In the genomic region with DNA sequence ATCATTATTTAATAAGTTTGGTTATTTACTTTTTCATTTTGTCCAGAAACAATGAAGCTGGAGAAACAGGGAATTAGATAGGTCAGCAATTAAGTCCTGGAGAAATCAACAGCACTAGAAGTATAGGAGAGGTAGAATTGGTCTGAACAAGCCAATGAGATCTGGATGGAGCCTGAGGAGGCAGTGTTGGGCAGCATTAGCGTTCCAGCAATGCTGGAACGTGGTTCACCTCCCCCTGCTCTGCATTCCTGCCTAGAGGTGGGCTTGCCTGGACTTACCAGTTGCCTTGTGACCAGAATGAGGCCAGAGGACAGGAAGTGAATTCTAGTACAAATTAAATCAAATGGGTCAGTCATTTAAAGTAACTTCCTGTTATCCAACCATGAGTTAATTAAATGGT, we compare ENCODE assay signal across 15 cellular contexts. TPM values are rescaled to one million over a fixed set of nuclear protein-coding genes. Genes with fewer than 3 reads are reported as not detected.
A peak's percentile ranks its signal among the peaks of the same experiment; 100 is the strongest.
DNase-seq lines count a peak whose midpoint lies in the region; ATAC-seq, FAIRE-seq and TF ChIP-seq lines count a peak whose summit lies in the region.
"Had no signal": no experiment of that assay in that cellular context is flagged by ENCODE, and none has a peak within 500 bp of the region (broad histone marks: within the 10 kb centered on the region; RNA-seq: fewer than 3 reads in every experiment).

No MANE protein-coding gene starts in this region.

- FAIRE-seq in GM19239 (lab: Jason Lieb, UNC): peak; percentile 73

- H3K9ac ChIP-seq in neuronal stem cell (ENCODE audit: low read depth, low read length, poor library complexity): no peak overlapping the region

- H2BK5ac ChIP-seq in neuronal stem cell (ENCODE audit: low read length): no peak overlapping the region

- TF ChIP-seq CTCF in 22Rv1 (IDR thresholded peaks at IDR 0.05): 0 out of 2 replicates have a peak, but pooled peaks have one; percentile 13
- TF ChIP-seq CTCF in WERI-Rb-1 (IDR thresholded peaks at IDR 0.05; ENCODE audit: low read depth, low read length): 0 out of 2 replicates have a peak, but pooled peaks have one; percentile 16
- TF ChIP-seq CTCF in activated CD8-positive, alpha-beta T cell treated with anti-CD3 and anti-CD28 coated beads for 36 hours (IDR thresholded peaks at IDR 0.05): no peak

- H3K9me3 Mint-ChIP-seq in activated CD8-positive, alpha-beta T cell treated with anti-CD3 and anti-CD28 coated beads for 36 hours: no peaks in the 10 kb centered on the region

- H3K36me3 Mint-ChIP-seq in activated CD8-positive, alpha-beta T cell treated with anti-CD3 and anti-CD28 coated beads for 36 hours (ENCODE audit: low read depth): no peaks in the 10 kb centered on the region

- ATAC-seq in GM19455 (IDR thresholded peaks at IDR 0.05; ENCODE audit: unreplicated experiment) (no peak), GM21515 (IDR thresholded peaks at IDR 0.05; ENCODE audit: unreplicated experiment) (no peak)
- no peak for ATAC-seq in activated CD8-positive, alpha-beta T cell treated with anti-CD3 and anti-CD28 coated beads for 36 hours
- ATAC-seq: mucosa of descending colon had no signal

- no peak overlapping the region for H2BK120ac ChIP-seq in neuronal stem cell (ENCODE audit: low read depth, low read length)

- H3K36me3 ChIP-seq in WERI-Rb-1: no peaks in the 10 kb centered on the region
- no peaks in the 10 kb centered on the region for H3K36me3 ChIP-seq in neuronal stem cell (replicated peaks in 1 of 2; ENCODE audit: control insufficient read depth in 2 of 2, insufficient read depth in 2 of 2, low read length in 2 of 2)
- H3K36me3 ChIP-seq: ovary, thyroid gland had no signal

- no peak overlapping the region for H2AK5ac ChIP-seq in neuronal stem cell (ENCODE audit: low read depth, low read length)

- H3K18ac ChIP-seq in neuronal stem cell (ENCODE audit: low read length): no peak overlapping the region

- H3K4me1 ChIP-seq in neuronal stem cell (ENCODE audit: control insufficient read depth in 2 of 2, insufficient read depth in 1 of 2, low read depth in 1 of 2, low read length in 2 of 2): peaks cover 0 to 3% of the 10 kb centered on the region in 2 donors

- no CpG with 5 or more reads among the region's 2 CpGs for WGBS in neuronal stem cell (ENCODE audit: extremely low coverage in 2 of 2, insufficient read length in 2 of 2, insufficient replicate concordance in 1 of 2), 2 donors

- H3K27me3 ChIP-seq in WERI-Rb-1 (ENCODE audit: insufficient read depth, low read depth, severe bottlenecking): no peaks in the 10 kb centered on the region
- H3K27me3 ChIP-seq in neuronal stem cell (ENCODE audit: control insufficient read depth in 3 of 3, insufficient read depth in 3 of 3, low read depth in 1 of 3, low read length in 3 of 3): peaks cover 0 to 15% (median 0%) of the 10 kb centered on the region in 3 experiments
- H3K27me3 ChIP-seq: ovary, thyroid gland had no signal

- H3K14ac ChIP-seq in neuronal stem cell (ENCODE audit: low read length): no peak overlapping the region

- CTCF ChIA-PET in activated CD8-positive, alpha-beta T cell treated with anti-CD3 and anti-CD28 coated beads for 36 hours (lab: Charles Lee): no interaction called here

- H3K4ac ChIP-seq in neuronal stem cell (ENCODE audit: low read length): no peak overlapping the region

- H4K91ac ChIP-seq in neuronal stem cell (ENCODE audit: low read depth, low read length, poor library complexity): no peak overlapping the region

- H3K4me2 ChIP-seq in neuronal stem cell (ENCODE audit: insufficient read depth, low read length, poor library complexity, severe bottlenecking): no peak overlapping the region

- intact Hi-C loops in activated CD8-positive, alpha-beta T cell treated with anti-CD3 and anti-CD28 coated beads for 36 hours (cut with micrococcal nuclease): no loop called here

- H3K9me3 ChIP-seq in WERI-Rb-1 (ENCODE audit: severe bottlenecking) (no peaks in the 10 kb centered on the region), neuronal stem cell (replicated peaks in 1 of 2; ENCODE audit: control insufficient read depth in 2 of 2, insufficient read depth in 1 of 2, low read depth in 1 of 2, low read length in 2 of 2) (no peaks in the 10 kb centered on the region)
- H3K9me3 ChIP-seq: mucosa of descending colon, ovary, thyroid gland had no signal

- H4K8ac ChIP-seq in neuronal stem cell (ENCODE audit: low read depth, low read length): no peak overlapping the region

- H3K4me3 ChIP-seq in WERI-Rb-1 (ENCODE audit: low read depth, low read length) (no peak overlapping the region), neuronal stem cell (ENCODE audit: low read length in 2 of 2) (no peak overlapping the region)
- H3K4me3 ChIP-seq: mucosa of descending colon, ovary, thyroid gland had no signal

- no peak overlapping the region for H3K27ac Mint-ChIP-seq in activated CD8-positive, alpha-beta T cell treated with anti-CD3 and anti-CD28 coated beads for 36 hours
- H3K27ac Mint-ChIP-seq: B cell had no signal

- H3K27ac ChIP-seq in 22Rv1: no peak overlapping the region
- H3K27ac ChIP-seq in WERI-Rb-1: no peak overlapping the region
- no peak overlapping the region for H3K27ac ChIP-seq in neuronal stem cell (replicated peaks; ENCODE audit: low read length)
- H3K27ac ChIP-seq: ovary, thyroid gland had no signal

- H3K4me1 Mint-ChIP-seq in activated CD8-positive, alpha-beta T cell treated with anti-CD3 and anti-CD28 coated beads for 36 hours (ENCODE audit: low read depth): peaks cover 6% of the 10 kb centered on the region

- DNase-seq in GM19239 (ENCODE audit: insufficient read length, low spot score): no peak
- DNase-seq in WERI-Rb-1: no peak
- DNase-seq in iPS-NIHi7 (ENCODE audit: extremely low spot score): peak; percentile 75
- no peak for DNase-seq in activated CD8-positive, alpha-beta T cell treated with anti-CD3 and anti-CD28 coated beads for 36 hours
- no peak for DNase-seq in neuronal stem cell (ENCODE audit: low spot score)
- DNase-seq: activated CD4-positive, alpha-beta T cell treated with anti-CD3 and anti-CD28 coated beads, Interleukin-2, amount 50 U/mL, for 48 hours; mucosa of descending colon; NCI-H1092 treated with DMSO at 0.1 percent for 48 hours; ovary; thyroid gland had no signal

- no peaks in the 10 kb centered on the region for H3K79me1 ChIP-seq in neuronal stem cell (ENCODE audit: low read depth, low read length)

- POLR2A ChIA-PET in activated CD8-positive, alpha-beta T cell treated with anti-CD3 and anti-CD28 coated beads for 36 hours (lab: Charles Lee): no interaction called here

- peaks cover 6% of the 10 kb centered on the region for H3K27me3 Mint-ChIP-seq in activated CD8-positive, alpha-beta T cell treated with anti-CD3 and anti-CD28 coated beads for 36 hours

- no peak overlapping the region for H2BK15ac ChIP-seq in neuronal stem cell (ENCODE audit: low read length)

- H2AFZ ChIP-seq in neuronal stem cell (ENCODE audit: low read length): no peak overlapping the region

- no peak overlapping the region for H3K4me3 Mint-ChIP-seq in activated CD8-positive, alpha-beta T cell treated with anti-CD3 and anti-CD28 coated beads for 36 hours
- H3K4me3 Mint-ChIP-seq: B cell had no signal

- H3K23ac ChIP-seq in neuronal stem cell (ENCODE audit: low read depth, low read length, poor library complexity): no peak overlapping the region

- H2BK12ac ChIP-seq in neuronal stem cell (ENCODE audit: low read length): no peak overlapping the region

RNA-seq across cellular contexts. Expression of a gene that starts 4.6 kb away (rescaled TPM):
- total RNA-seq in activated CD8-positive, alpha-beta T cell treated with anti-CD3 and anti-CD28 coated beads for 36 hours: not detected
- polyA plus RNA-seq in neuronal stem cell (2013, experiment 1 of 2): under 0.01 TPM
- not detected for polyA plus RNA-seq in neuronal stem cell (2013, experiment 2 of 2)
- total RNA-seq: Daoy had no signal
